10 cellular contexts compared by ENCODE assay signal in genomic region chr9:127910613-127911205, GRCh38. TPM values are rescaled to one million over a fixed set of nuclear protein-coding genes. Genes with fewer than 3 reads are reported as not detected.
DNase-seq lines count a peak whose midpoint lies in the region; ATAC-seq and TF ChIP-seq lines count a peak whose summit lies in the region.
"Had no signal": no experiment of that assay in that cellular context is flagged by ENCODE, and none has a peak within 500 bp of the region (broad histone marks: within the 10 kb centered on the region; RNA-seq: fewer than 3 reads in every experiment).

No MANE protein-coding gene starts in this region.

- intact Hi-C loops in activated CD8-positive, alpha-beta T cell treated with anti-CD3 and anti-CD28 coated beads for 36 hours (cut with micrococcal nuclease): no loop called here

- no peaks in the 10 kb centered on the region for H3K27me3 Mint-ChIP-seq in activated CD8-positive, alpha-beta T cell treated with anti-CD3 and anti-CD28 coated beads for 36 hours
- H3K27me3 Mint-ChIP-seq: dendritic cell treated with granulocyte-macrophage colony-stimulating factor and Interleukin-4, amounts not matched to agents 40 ng/mL and 50 ng/mL, for 4 days had no signal

- H3K36me3 Mint-ChIP-seq in activated CD8-positive, alpha-beta T cell treated with anti-CD3 and anti-CD28 coated beads for 36 hours (ENCODE audit: low read depth): peaks cover 37% of the 10 kb centered on the region

- peak overlapping the region; percentile 30 for H3K27ac ChIP-seq in layer of hippocampus (ENCODE audit: low read depth, low read length)

- TF ChIP-seq CTCF in GM13977 (IDR thresholded peaks at IDR 0.05; ENCODE audit: extremely low read depth, insufficient read depth, missing control alignments): peak; percentile 24
- TF ChIP-seq CTCF in activated CD8-positive, alpha-beta T cell treated with anti-CD3 and anti-CD28 coated beads for 36 hours (IDR thresholded peaks at IDR 0.05): no peak

- peaks cover 54% of the 10 kb centered on the region for H3K4me1 Mint-ChIP-seq in activated CD8-positive, alpha-beta T cell treated with anti-CD3 and anti-CD28 coated beads for 36 hours (ENCODE audit: low read depth)

- DNase-seq in AG20443 (ENCODE audit: low spot score) (peak; percentile 61), GM13977 (ENCODE audit: low spot score) (no peak), NCI-H2081 (lab: John Stamatoyannopoulos, UW) (no peak)
- no peak for DNase-seq in activated CD8-positive, alpha-beta T cell treated with anti-CD3 and anti-CD28 coated beads for 36 hours
- DNase-seq: NCI-H510A treated with DMSO at 0.1 percent for 48 hours had no signal

- in situ Hi-C loops in GM13977 (cut with MboI; ENCODE audit: low pct_unique_long_range_greater_than_20kb, low sequenced_read_pairs, unreplicated experiment): loop anchor here (10.0 to 25.0 kb wide), 2 partner anchors 126 to 323 kb away; partner anchors contain the start of gene CDK9

- ATAC-seq in activated CD8-positive, alpha-beta T cell treated with anti-CD3 and anti-CD28 coated beads for 36 hours: no peak
- no peak for ATAC-seq in GM21529 (IDR thresholded peaks at IDR 0.05; ENCODE audit: unreplicated experiment)
- ATAC-seq in HG02571 (IDR thresholded peaks at IDR 0.05; ENCODE audit: unreplicated experiment): no peak
- no peak for ATAC-seq in HG03175 (IDR thresholded peaks at IDR 0.05; ENCODE audit: unreplicated experiment)

- CTCF ChIA-PET in activated CD8-positive, alpha-beta T cell treated with anti-CD3 and anti-CD28 coated beads for 36 hours (lab: Charles Lee): interaction anchor here (1.0 to 1.1 kb wide), 2 partner anchors 10 to 99 kb away, joined by 3 read pairs; no protein-coding TSS in a partner anchor

- peak overlapping the region; percentile 90 for H3K27ac Mint-ChIP-seq in activated CD8-positive, alpha-beta T cell treated with anti-CD3 and anti-CD28 coated beads for 36 hours
- H3K27ac Mint-ChIP-seq: dendritic cell treated with granulocyte-macrophage colony-stimulating factor and Interleukin-4, amounts not matched to agents 40 ng/mL and 50 ng/mL, for 4 days had no signal

- no peaks in the 10 kb centered on the region for H3K27me3 ChIP-seq in layer of hippocampus (ENCODE audit: control insufficient read depth, insufficient read depth, low read length)

- H3K9me3 Mint-ChIP-seq in activated CD8-positive, alpha-beta T cell treated with anti-CD3 and anti-CD28 coated beads for 36 hours: no peaks in the 10 kb centered on the region
- H3K9me3 Mint-ChIP-seq: dendritic cell treated with granulocyte-macrophage colony-stimulating factor and Interleukin-4, amounts not matched to agents 40 ng/mL and 50 ng/mL, for 4 days had no signal

- POLR2A ChIA-PET in activated CD8-positive, alpha-beta T cell treated with anti-CD3 and anti-CD28 coated beads for 36 hours (lab: Charles Lee): no interaction called here

- peak overlapping the region; percentile 39 for H3K4me3 Mint-ChIP-seq in activated CD8-positive, alpha-beta T cell treated with anti-CD3 and anti-CD28 coated beads for 36 hours
- H3K4me3 Mint-ChIP-seq: dendritic cell treated with granulocyte-macrophage colony-stimulating factor and Interleukin-4, amounts not matched to agents 40 ng/mL and 50 ng/mL, for 4 days had no signal

RNA-seq across cellular contexts. Expression of gene ST6GALNAC4, which starts 6.1 kb away (rescaled TPM):
- total RNA-seq in activated CD8-positive, alpha-beta T cell treated with anti-CD3 and anti-CD28 coated beads for 36 hours: 10 to 100 TPM; 34.3 to 34.9 TPM

RNA-seq across cellular contexts. Expression of gene ST6GALNAC6, which starts 11.3 kb away (rescaled TPM):
- total RNA-seq in activated CD8-positive, alpha-beta T cell treated with anti-CD3 and anti-CD28 coated beads for 36 hours: 10 to 100 TPM; 36.9 to 38.8 TPM

RNA-seq across cellular contexts. Expression of gene PIP5KL1, which starts 19.9 kb away (rescaled TPM):
- total RNA-seq in activated CD8-positive, alpha-beta T cell treated with anti-CD3 and anti-CD28 coated beads for 36 hours: 1 to 10 TPM; 1.7 to 2.5 TPM

RNA-seq across cellular contexts. Expression of gene DPM2, which starts 26.9 kb away (rescaled TPM):
- 10 to 100 TPM; 41.3 to 43.9 TPM for total RNA-seq in activated CD8-positive, alpha-beta T cell treated with anti-CD3 and anti-CD28 coated beads for 36 hours

RNA-seq across cellular contexts. Expression of gene AK1, which starts 33.2 kb away (rescaled TPM):
- total RNA-seq in activated CD8-positive, alpha-beta T cell treated with anti-CD3 and anti-CD28 coated beads for 36 hours: 10 to 100 TPM; 12.1 to 14.8 TPM
